29 cellular contexts compared by ENCODE assay signal in genomic region chr5:7251127-7251526, GRCh38.
DNase-seq lines count a peak whose midpoint lies in the region; ATAC-seq and TF ChIP-seq lines count a peak whose summit lies in the region.
"Had no signal": no experiment of that assay in that cellular context is flagged by ENCODE, and none has a peak within 500 bp of the region (broad histone marks: within the 10 kb centered on the region; RNA-seq: fewer than 3 reads in every experiment).

No MANE protein-coding gene starts in this region.

- no peak for TF ChIP-seq POLR2A in adrenal gland (IDR thresholded peaks at IDR 0.05)

- H3K4me3 ChIP-seq in adrenal gland, result peak overlapping the region in 1 of 4 donors; percentile 29
- no peak overlapping the region for H3K4me3 ChIP-seq in CD8-positive, alpha-beta memory T cell (ENCODE audit: low read length)
- H3K4me3 ChIP-seq: HAP-1 had no signal

- H3K4me1 Mint-ChIP-seq in effector memory CD8-positive, alpha-beta T cell (ENCODE audit: low read depth in 2 of 2), result no peaks in the 10 kb centered on the region
- H3K4me1 Mint-ChIP-seq in CD8-positive, alpha-beta memory T cell, result no peaks in the 10 kb centered on the region
- H3K4me1 Mint-ChIP-seq: natural killer cell had no signal

- intact Hi-C loops in adrenal gland (cut with DNase I), result no loop called here

- CTCF ChIA-PET in CD8-positive, alpha-beta memory T cell (lab: Charles Lee), result no interaction called here

- H3K27ac ChIP-seq in adrenal gland, result peak overlapping the region in 3 of 5 donors; percentile 14 to 71 (median 47)
- H3K27ac ChIP-seq in CD8-positive, alpha-beta memory T cell (ENCODE audit: low read depth, low read length), result no peak overlapping the region
- H3K27ac ChIP-seq: brain microvascular endothelial cell, VCaP had no signal

- 32 to 50% (median 38%) methylated on average over 4 of the region's 4 CpGs for WGBS in adrenal gland, 4 donors

- H3K9me3 Mint-ChIP-seq in effector memory CD8-positive, alpha-beta T cell, result peaks cover 0 to 2% of the 10 kb centered on the region in 2 donors
- H3K9me3 Mint-ChIP-seq in CD8-positive, alpha-beta memory T cell, result no peaks in the 10 kb centered on the region
- H3K9me3 Mint-ChIP-seq: activated T-cell treated with anti-CD3 and anti-CD28 coated beads, Interleukin-2, amount 50 U/mL, for 4 hours; T-helper 2 cell treated with Interferon-gamma antibody and Interleukin-4, amounts not matched to agents 5 μg/mL and 100 μg/mL, for 36 hours had no signal

- H3K27me3 ChIP-seq in adrenal gland, result no peaks in the 10 kb centered on the region
- H3K27me3 ChIP-seq in CD8-positive, alpha-beta memory T cell (ENCODE audit: insufficient read depth, low read length, poor library complexity, severe bottlenecking), result no peaks in the 10 kb centered on the region
- H3K27me3 ChIP-seq: brain microvascular endothelial cell, tibial nerve had no signal

- H3K4me1 ChIP-seq in adrenal gland (replicated peaks in 1 of 2), result no peaks in the 10 kb centered on the region
- H3K4me1 ChIP-seq in CD8-positive, alpha-beta memory T cell (ENCODE audit: insufficient read depth, low read length), result no peaks in the 10 kb centered on the region
- H3K4me1 ChIP-seq: Caco-2, HAP-1, tibial nerve had no signal

- no peaks in the 10 kb centered on the region for H3K36me3 ChIP-seq in adrenal gland (replicated peaks in 1 of 2)
- H3K36me3 ChIP-seq in CD8-positive, alpha-beta memory T cell (ENCODE audit: insufficient read depth, low read length), result no peaks in the 10 kb centered on the region
- H3K36me3 ChIP-seq: brain microvascular endothelial cell, HAP-1, tibial nerve had no signal

- no peak overlapping the region for H3K4me3 Mint-ChIP-seq in effector memory CD8-positive, alpha-beta T cell
- H3K4me3 Mint-ChIP-seq in CD8-positive, alpha-beta memory T cell, result no peak overlapping the region
- H3K4me3 Mint-ChIP-seq: activated T-cell treated with anti-CD3 and anti-CD28 coated beads, Interleukin-2, amount 50 U/mL, for 4 hours; natural killer cell; T-helper 2 cell treated with Interferon-gamma antibody and Interleukin-4, amounts not matched to agents 5 μg/mL and 100 μg/mL, for 36 hours had no signal

- DNase-seq in GF-D8 (lab: John Stamatoyannopoulos, UW) (peak; percentile 48), NOMO-1 treated with DMSO at 0.1 percent for 48 hours (lab: John Stamatoyannopoulos, UW; ENCODE audit: unreplicated experiment) (peak; percentile 100), adrenal gland (no peak), pons (ENCODE audit: low spot score) (peak; percentile 24)
- DNase-seq in effector memory CD8-positive, alpha-beta T cell, result no peak
- no peak for DNase-seq in CD8-positive, alpha-beta memory T cell
- DNase-seq: ACHN; activated CD4-positive, alpha-beta T cell treated with anti-CD3 and anti-CD28 coated beads for 48 hours; activated naive CD4-positive, alpha-beta T cell; activated T-cell treated with anti-CD3 and anti-CD28 coated beads, Interleukin-2, amount 50 U/mL, for 4 hours; brain microvascular endothelial cell; Caco-2; DMS79; GDM1; islet precursor cell; Karpas-422; left ventricle myocardium superior; midbrain; natural killer cell; NCI-H1092 treated with DMSO at 0.1 percent for 48 hours; NCI-H187 treated with DMSO at 0.1 percent for 48 hours; NCI-H526; SK-N-SH had no signal

- H3K9me3 ChIP-seq in adrenal gland (replicated peaks in 1 of 3), result no peaks in the 10 kb centered on the region
- no peaks in the 10 kb centered on the region for H3K9me3 ChIP-seq in CD8-positive, alpha-beta memory T cell (ENCODE audit: low read length)
- H3K9me3 ChIP-seq: Caco-2, HAP-1, SK-N-SH, tibial nerve had no signal

- POLR2A ChIA-PET in CD8-positive, alpha-beta memory T cell (lab: Charles Lee), result no interaction called here

- no peak for TF ChIP-seq CTCF in adrenal gland (IDR thresholded peaks at IDR 0.05)

- no peak for ATAC-seq in GM19455 (IDR thresholded peaks at IDR 0.05; ENCODE audit: unreplicated experiment)
- no peak for ATAC-seq in GM19397 (IDR thresholded peaks at IDR 0.05; ENCODE audit: unreplicated experiment)
- ATAC-seq in effector memory CD8-positive, alpha-beta T cell (replicated peaks), result no peak
- ATAC-seq: activated T-cell treated with anti-CD3 and anti-CD28 coated beads, Interleukin-2, amount 50 U/mL, for 4 hours; natural killer cell had no signal

- no peak overlapping the region for H3K27ac Mint-ChIP-seq in effector memory CD8-positive, alpha-beta T cell
- H3K27ac Mint-ChIP-seq in CD8-positive, alpha-beta memory T cell, result no peak overlapping the region
- H3K27ac Mint-ChIP-seq: natural killer cell; T-helper 2 cell treated with Interferon-gamma antibody and Interleukin-4, amounts not matched to agents 5 μg/mL and 100 μg/mL, for 36 hours had no signal

- H3K36me3 Mint-ChIP-seq in effector memory CD8-positive, alpha-beta T cell (ENCODE audit: insufficient read depth), result no peaks in the 10 kb centered on the region
- H3K36me3 Mint-ChIP-seq in CD8-positive, alpha-beta memory T cell, result no peaks in the 10 kb centered on the region
- H3K36me3 Mint-ChIP-seq: natural killer cell had no signal

- H3K27me3 Mint-ChIP-seq in effector memory CD8-positive, alpha-beta T cell, result no peaks in the 10 kb centered on the region
- peaks cover 0 to 3% of the 10 kb centered on the region in 2 donors for H3K27me3 Mint-ChIP-seq in CD8-positive, alpha-beta memory T cell

Comparison
In these comparisons a context has a peak if more than half of its experiments do, and no peak if none do; other contexts are left out.
1. DNase-seq: peak in GF-D8 (single experiment), NOMO-1 treated with DMSO at 0.1 percent for 48 hours (single experiment) and pons (single experiment); none in adrenal gland (0 of 7), effector memory CD8-positive, alpha-beta T cell (0 of 3) and CD8-positive, alpha-beta memory T cell (0 of 5).